ENCODE assay signal across 8 cellular contexts in genomic region chr7:75156913-75157399, GRCh38.
A peak's percentile ranks its signal among the peaks of the same experiment; 100 is the strongest.
DNase-seq lines count a peak whose midpoint lies in the region; ATAC-seq and TF ChIP-seq lines count a peak whose summit lies in the region.
"Not testable (repeated sequence)": the region's sequence is repeated elsewhere in the genome, so short reads cannot be mapped to it uniquely, and the experiment has no call there.

No MANE protein-coding gene starts in this region.

- H4K20me1 ChIP-seq in osteoblast (ENCODE audit: insufficient read depth, low read length) = not testable (repeated sequence)

- not testable (repeated sequence) for H3K27me3 ChIP-seq in Caco-2 (replicated peaks; ENCODE audit: control insufficient read depth, insufficient read depth, low read length); osteoblast (ENCODE audit: insufficient read depth, low read length)

- not testable (repeated sequence) for H3K9me3 Mint-ChIP-seq in Caco-2 (ENCODE audit: unreplicated experiment); activated B cell treated with CpG ODN at 0.5 μM for 24 hours

- H3K4me3 ChIP-seq in Caco-2 (ENCODE audit: low read depth, low read length) (peak overlapping the region; percentile 52), osteoblast (ENCODE audit: insufficient read depth, low read length) (peak overlapping the region; percentile 43)

- H3K9me3 ChIP-seq in Caco-2; osteoblast (ENCODE audit: low read depth, low read length): not testable (repeated sequence)

- not testable (repeated sequence) for TF ChIP-seq CTCF in Caco-2 (IDR thresholded peaks at IDR 0.05; ENCODE audit: insufficient read depth in 1 of 2, low read depth in 1 of 2, low read length in 1 of 2, severe bottlenecking in 1 of 2, unreplicated experiment in 1 of 2); activated B cell treated with CpG ODN at 0.5 μM for 24 hours (IDR thresholded peaks at IDR 0.05); osteoblast (IDR thresholded peaks at IDR 0.05; ENCODE audit: extremely low read depth, low read depth, low read length)

- H3K4me2 ChIP-seq in osteoblast (ENCODE audit: insufficient read depth, low read length) = not testable (repeated sequence)

- intact Hi-C loops in Caco-2 (cut with micrococcal nuclease; ENCODE audit: unreplicated experiment); activated B cell treated with CpG ODN at 0.5 μM for 24 hours (cut with micrococcal nuclease); Right ventricle myocardium inferior (cut with DNase I): not testable (repeated sequence)

- not testable (repeated sequence) for H3K27me3 Mint-ChIP-seq in Caco-2 (ENCODE audit: insufficient read depth, unreplicated experiment); activated B cell treated with CpG ODN at 0.5 μM for 24 hours

- not testable (repeated sequence) for H3K4me1 ChIP-seq in Caco-2; osteoblast (ENCODE audit: insufficient read depth, low read length)

- not testable (repeated sequence) for H2AFZ ChIP-seq in osteoblast (ENCODE audit: low read length)

- DNase-seq in Caco-2 = peak; percentile 96 to 97
- DNase-seq in activated B cell treated with CpG ODN at 0.5 μM for 24 hours = peak; percentile 94
- peak; percentile 90 for DNase-seq in activated naive CD4-positive, alpha-beta T cell treated with anti-CD3 and anti-CD28 coated beads, Interleukin-2, amount 50 U/mL, for 16 hours
- DNase-seq in Right ventricle myocardium inferior (ENCODE audit: missing footprints) = peak; percentile 99
- DNase-seq in osteoblast (ENCODE audit: insufficient read length, low spot score, missing footprints) = not testable (repeated sequence)
- DNase-seq in stimulated activated CD8-positive, alpha-beta memory T cell treated with anti-CD3 and anti-CD28 coated beads, Interleukin-2, amount 100 ng/mL, for 48 hours (ENCODE audit: low read depth in 2 of 2) = peak; percentile 86 to 91

- CTCF ChIA-PET in Caco-2 (lab: Charles Lee); activated B cell treated with CpG ODN at 0.5 μM for 24 hours (lab: Charles Lee): not testable (repeated sequence)

- not testable (repeated sequence) for H3K27ac ChIP-seq in osteoblast (ENCODE audit: low read depth, low read length)

- not testable (repeated sequence) for H3K27ac Mint-ChIP-seq in Caco-2 (ENCODE audit: unreplicated experiment); activated B cell treated with CpG ODN at 0.5 μM for 24 hours

- H3K4me3 Mint-ChIP-seq in Caco-2 (ENCODE audit: unreplicated experiment) = peak overlapping the region; percentile 65
- H3K4me3 Mint-ChIP-seq in activated B cell treated with CpG ODN at 0.5 μM for 24 hours = not testable (repeated sequence)

- POLR2A ChIA-PET in Caco-2 (lab: Charles Lee); activated B cell treated with CpG ODN at 0.5 μM for 24 hours (lab: Charles Lee): not testable (repeated sequence)

- ATAC-seq in GM21528 (IDR thresholded peaks at IDR 0.05; ENCODE audit: low FRiP score, unreplicated experiment) = peak; percentile 83
- peak; percentile 87 for ATAC-seq in HG03196 (IDR thresholded peaks at IDR 0.05; ENCODE audit: unreplicated experiment)
- peak; percentile 95 for ATAC-seq in activated B cell treated with CpG ODN at 0.5 μM for 24 hours (ENCODE audit: low read depth)
- ATAC-seq in Right ventricle myocardium inferior = peak; percentile 99

- not testable (repeated sequence) for H3K36me3 Mint-ChIP-seq in Caco-2 (ENCODE audit: insufficient read depth, unreplicated experiment); activated B cell treated with CpG ODN at 0.5 μM for 24 hours (ENCODE audit: low read depth)

- not testable (repeated sequence) for H3K79me2 ChIP-seq in osteoblast (ENCODE audit: insufficient read depth, low read length)

- BruUV-seq in Caco-2 (replicated peaks; lab: Mats Ljungman, UMichigan) = not testable (repeated sequence)

- not testable (repeated sequence) for H3K36me3 ChIP-seq in Caco-2 (ENCODE audit: control insufficient read depth, insufficient read depth, low read length); osteoblast (ENCODE audit: insufficient read depth, low read length)

- not testable (repeated sequence) for H3K4me1 Mint-ChIP-seq in Caco-2 (ENCODE audit: low read depth, unreplicated experiment); activated B cell treated with CpG ODN at 0.5 μM for 24 hours
